ENCODE assay signal across 8 cellular contexts in the genomic region with DNA sequence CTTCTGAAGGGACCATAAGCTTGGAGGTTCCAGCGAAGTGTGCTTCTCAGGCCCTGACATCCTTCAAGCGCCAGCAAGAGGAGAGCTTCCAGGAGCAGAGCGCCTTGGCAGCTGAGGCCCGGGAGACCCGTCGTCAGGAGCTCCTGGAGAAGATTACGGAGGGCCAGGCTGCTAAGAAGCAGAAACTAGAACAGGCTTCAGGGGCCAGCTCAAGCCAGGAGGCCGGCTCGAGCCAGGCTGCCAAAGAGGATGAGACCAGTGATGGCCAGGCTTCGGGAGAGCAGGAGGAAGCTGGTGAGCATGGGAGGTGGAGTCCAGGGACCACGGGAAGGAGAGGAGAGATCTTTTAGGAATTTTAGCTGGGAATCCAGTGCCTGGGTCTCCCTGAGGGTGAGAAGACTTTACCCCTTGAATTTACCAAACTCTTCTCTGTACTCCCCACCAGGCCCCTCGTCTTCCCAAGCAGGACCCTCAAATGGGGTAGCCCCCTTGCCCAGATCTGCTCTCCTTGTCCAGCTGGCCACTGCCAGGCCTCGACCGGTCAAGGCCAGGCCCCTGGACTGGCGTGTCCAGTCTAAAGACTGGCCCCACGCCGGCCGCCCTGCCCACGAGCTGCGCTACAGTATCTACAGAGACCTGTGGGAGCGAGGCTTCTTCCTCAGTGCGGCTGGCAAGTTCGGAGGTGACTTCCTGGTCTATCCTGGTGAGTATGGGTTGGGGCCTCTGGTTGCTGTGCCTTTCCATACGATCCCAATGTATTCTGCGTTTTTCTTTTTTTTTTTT. TPM values are rescaled to one million over a fixed set of nuclear protein-coding genes. Genes with fewer than 3 reads are reported as not detected.
A peak's percentile ranks its signal among the peaks of the same experiment; 100 is the strongest.
DNase-seq lines count a peak whose midpoint lies in the region; ATAC-seq and TF ChIP-seq lines count a peak whose summit lies in the region.

No MANE protein-coding gene starts in this region.

- TF ChIP-seq CTCF in AG09309 (IDR thresholded peaks at IDR 0.05; ENCODE audit: control insufficient read depth, insufficient read depth, low read depth, low read length, missing control alignments) (no peak), mammary epithelial cell (conservative IDR thresholded peaks at IDR 0.05 in 1 of 2, IDR thresholded peaks at IDR 0.05 in 1 of 2; ENCODE audit: extremely low read depth in 1 of 2, insufficient read depth in 1 of 2, low read depth in 1 of 2, low read length in 2 of 2) (no peak)

- peak overlapping the region; percentile 87 for H3K9ac ChIP-seq in mammary epithelial cell (ENCODE audit: insufficient read depth, low read length)
- H3K9ac ChIP-seq in mucosa of stomach (ENCODE audit: low read length): peak overlapping the region; percentile 90

- H4K20me1 ChIP-seq in mammary epithelial cell (ENCODE audit: insufficient read depth, low read length): no peaks in the 10 kb centered on the region

- H3K4me1 ChIP-seq in mammary epithelial cell (ENCODE audit: insufficient read depth, low read length): peaks cover 19% of the 10 kb centered on the region
- peaks cover 28% of the 10 kb centered on the region for H3K4me1 ChIP-seq in mucosa of stomach (ENCODE audit: control insufficient read depth, insufficient read depth, low read length)

- TF ChIP-seq EP300 in Ishikawa (IDR thresholded peaks at IDR 0.05; ENCODE audit: borderline replicate concordance): no peak

- H3K4me3 ChIP-seq in AG09309 (ENCODE audit: control insufficient read depth, low read depth, low read length) (peak overlapping the region; percentile 76), mammary epithelial cell (replicated peaks in 1 of 3; ENCODE audit: insufficient read depth in 1 of 3, low read depth in 2 of 3, low read length in 3 of 3) (peak overlapping the region; percentile 62 to 94 (median 89)), mucosa of stomach (ENCODE audit: low read length) (peak overlapping the region; percentile 77)

- CTCF ChIA-PET in mammary epithelial cell (lab: Charles Lee; ENCODE audit: low non-redundant PET): no interaction called here

- no peak for TF ChIP-seq RAD21 in Ishikawa (IDR thresholded peaks at IDR 0.05; ENCODE audit: low read depth)

- in situ Hi-C loops in mammary epithelial cell (cut with MboI; ENCODE audit: low sequenced_read_pairs in 2 of 2): no loop called here

- intact Hi-C loops in mammary epithelial cell (cut with micrococcal nuclease): loop anchor here (1.0 to 10.0 kb wide), 3 partner anchors 8 to 983 kb away; partner anchors contain the start of genes MYADM and RPS9

- ATAC-seq in HG02981 (IDR thresholded peaks at IDR 0.05; ENCODE audit: unreplicated experiment) (no peak), HG03460 (IDR thresholded peaks at IDR 0.05; ENCODE audit: unreplicated experiment) (no peak)

- DNase-seq in AG09309 (ENCODE audit: low read depth): no peak
- no peak for DNase-seq in mammary epithelial cell
- no peak for DNase-seq in NCI-H1092 (lab: John Stamatoyannopoulos, UW)
- no peak for DNase-seq in NCI-H1417 treated with DMSO at 0.1 percent for 48 hours (lab: John Stamatoyannopoulos, UW)

- H2AFZ ChIP-seq in mammary epithelial cell (ENCODE audit: low read depth, low read length): peak overlapping the region; percentile 95

- peak overlapping the region; percentile 97 for H3K4me2 ChIP-seq in mammary epithelial cell (ENCODE audit: insufficient read depth, low read depth, low read length)

- no TSS peak for BruUV-seq in mammary epithelial cell (replicated peaks; lab: Mats Ljungman, UMichigan)

- no peaks in the 10 kb centered on the region for H3K9me3 ChIP-seq in mammary epithelial cell (replicated peaks; ENCODE audit: insufficient read depth, low read length)
- no peaks in the 10 kb centered on the region for H3K9me3 ChIP-seq in mucosa of stomach (ENCODE audit: control insufficient read depth, low read length)

- no peaks in the 10 kb centered on the region for H3K27me3 ChIP-seq in mammary epithelial cell (ENCODE audit: insufficient read depth, low read length)
- no peaks in the 10 kb centered on the region for H3K27me3 ChIP-seq in mucosa of stomach (ENCODE audit: control insufficient read depth, insufficient read depth, low read length)

- dilution Hi-C loops in mammary epithelial cell (cut with HindIII; ENCODE audit: low sequenced_read_pairs): no loop called here

- 51% methylated on average over 19 of the region's 25 CpGs for WGBS in mammary epithelial cell (ENCODE audit: low coverage, missing lambda C conversion rate)

- peaks cover 48% of the 10 kb centered on the region for H3K79me2 ChIP-seq in mammary epithelial cell (ENCODE audit: insufficient read depth, low read length)

- H3K36me3 ChIP-seq in mammary epithelial cell (ENCODE audit: insufficient read depth, low read length) (peaks cover 6% of the 10 kb centered on the region), mucosa of stomach (ENCODE audit: control insufficient read depth, insufficient read depth, low read length) (no peaks in the 10 kb centered on the region)

- H3K27ac ChIP-seq in mammary epithelial cell (ENCODE audit: insufficient read depth, low read depth, low read length): peak overlapping the region; percentile 77

TF ChIP-seq in Ishikawa, 13 proteins besides CTCF, POLR2A, EP300 and RAD21:
- peak; percentile 13; the same call in 1 of the 2 replicates for TF ChIP-seq ZBTB7A (IDR thresholded peaks at IDR 0.05; ENCODE audit: low read depth)
- TF ChIP-seq CEBPB (IDR thresholded peaks at IDR 0.05): no peak
- no peak for TF ChIP-seq CREB1 (IDR thresholded peaks at IDR 0.05; ENCODE audit: low read depth)
- no peak for TF ChIP-seq TAF1 (IDR thresholded peaks at IDR 0.05; ENCODE audit: low read depth)
- no peak for TF ChIP-seq REST (IDR thresholded peaks at IDR 0.05; ENCODE audit: low read depth)
- no peak for TF ChIP-seq TEAD4 (IDR thresholded peaks at IDR 0.05)
- TF ChIP-seq EGR1 (IDR thresholded peaks at IDR 0.05): no peak
- TF ChIP-seq FOXM1 (IDR thresholded peaks at IDR 0.05; ENCODE audit: borderline replicate concordance, low read depth): no peak
TF ChIP-seq in Ishikawa: peak in this region for 1.

RNA-seq across cellular contexts. Expression of gene TSEN34, which starts 0.8 kb away (rescaled TPM):
- total RNA-seq in mammary epithelial cell: 10 to 100 TPM; 65.3 to 94.0 TPM
- 82.0 TPM for polyA plus RNA-seq in mammary epithelial cell
- 26.7 TPM for polyA minus RNA-seq in mammary epithelial cell

RNA-seq across cellular contexts. Expression of gene MBOAT7, which starts 2.5 kb away (rescaled TPM):
- total RNA-seq in mammary epithelial cell: 100 to 1,000 TPM in 1 of 2 donors, 10 to 100 TPM in 1; 43.5 to 140 TPM
- polyA plus RNA-seq in mammary epithelial cell: 70.4 TPM
- 70.9 TPM for polyA minus RNA-seq in mammary epithelial cell

RNA-seq across cellular contexts. Expression of gene RPS9, which starts 8.8 kb away (rescaled TPM):
- total RNA-seq in mammary epithelial cell: 1,000 to 10,000 TPM; 1,098 to 1,139 TPM
- polyA plus RNA-seq in mammary epithelial cell: 2,376 TPM
- 1,031 TPM for polyA minus RNA-seq in mammary epithelial cell

RNA-seq across cellular contexts. Expression of gene TMC4, which starts 18.9 kb away (rescaled TPM):
- total RNA-seq in mammary epithelial cell: 10 to 100 TPM; 21.0 to 41.0 TPM
- 5.3 TPM for polyA plus RNA-seq in mammary epithelial cell
- polyA minus RNA-seq in mammary epithelial cell: 2.2 TPM

RNA-seq across cellular contexts. Expression of gene LILRB3, which starts 30.9 kb away (rescaled TPM):
- total RNA-seq in mammary epithelial cell: not detected
- polyA plus RNA-seq in mammary epithelial cell: not detected
- not detected for polyA minus RNA-seq in mammary epithelial cell
